1 cellular context compared by ENCODE assay signal in genomic region chr6:139144490-139145085, GRCh38.
TF ChIP-seq lines count a peak whose summit lies in the region.

No MANE protein-coding gene starts in this region.

TF ChIP-seq in SK-N-SH treated with all-trans-retinoic acid at 6 μM for 48 hours, 23 proteins besides CTCF, POLR2A, EP300 and RAD21 (continued from another document):
- TF ChIP-seq CSRNP3 (CRISPR knock-in tag; IDR thresholded peaks at IDR 0.05) (no peak), ZNF70 (CRISPR knock-in tag; IDR thresholded peaks at IDR 0.05) (no peak), TOX (CRISPR knock-in tag; IDR thresholded peaks at IDR 0.05; ENCODE audit: borderline replicate concordance) (no peak), GLIS3 (CRISPR knock-in tag; IDR thresholded peaks at IDR 0.05) (no peak), SNAI2 (CRISPR knock-in tag; IDR thresholded peaks at IDR 0.05) (no peak), PPARA (CRISPR knock-in tag; IDR thresholded peaks at IDR 0.05; ENCODE audit: borderline replicate concordance) (no peak)
